6 cellular contexts compared by ENCODE assay signal in genomic region chr16:66899945-66900688, GRCh38. TPM values are rescaled to one million over a fixed set of nuclear protein-coding genes. Genes with fewer than 3 reads are reported as not detected.
DNase-seq lines count a peak whose midpoint lies in the region; ATAC-seq and TF ChIP-seq lines count a peak whose summit lies in the region.

No MANE protein-coding gene starts in this region.

- H3K4me2 ChIP-seq in BLaER1 = peak overlapping the region; percentile 43
- no peak overlapping the region for H3K4me2 ChIP-seq in PC-3 (ENCODE audit: low read length)
- H3K4me2 ChIP-seq in H9 (ENCODE audit: insufficient read depth, insufficient read length, low read length) = no peak overlapping the region

- TF ChIP-seq CTCF in PC-3 (conservative IDR thresholded peaks at IDR 0.05; ENCODE audit: low read depth, low read length) (no peak), H9 (conservative IDR thresholded peaks at IDR 0.05) (no peak)

- H3K79me1 ChIP-seq in H9 (ENCODE audit: insufficient read depth, low read depth, low read length, poor library complexity, severe bottlenecking) = no peaks in the 10 kb centered on the region

- H3K4me1 ChIP-seq in BLaER1 (peaks cover 72% of the 10 kb centered on the region), PC-3 (ENCODE audit: insufficient read depth, low read length) (peaks cover 4% of the 10 kb centered on the region; the same call in 1 of the 2 replicates), iPS-20b (ENCODE audit: insufficient read depth, low read length) (peaks cover 4% of the 10 kb centered on the region; the same call in 1 of the 2 replicates), H9 (ENCODE audit: insufficient read depth, low read length) (no peaks in the 10 kb centered on the region)

- no peaks in the 10 kb centered on the region for H4K20me1 ChIP-seq in BLaER1
- no peaks in the 10 kb centered on the region for H4K20me1 ChIP-seq in PC-3 (ENCODE audit: low read length)
- peaks cover 4% of the 10 kb centered on the region for H4K20me1 ChIP-seq in H9 (ENCODE audit: control insufficient read depth, insufficient read depth, insufficient read length)

- no peaks in the 10 kb centered on the region for H3K9me3 Mint-ChIP-seq in H9

- H4K91ac ChIP-seq in H9 (ENCODE audit: insufficient read length, low read depth, low read length) = no peak overlapping the region

- H3K9ac ChIP-seq in BLaER1 = peak overlapping the region; percentile 34
- no peak overlapping the region for H3K9ac ChIP-seq in PC-3 (ENCODE audit: low read length)
- H3K9ac ChIP-seq in iPS-20b (ENCODE audit: low read depth, low read length) = peak overlapping the region; percentile 30; the same call in 1 of the 2 replicates
- H3K9ac ChIP-seq in H9 (ENCODE audit: extremely low read depth, insufficient read length, low read length) = no peak overlapping the region

- H3K36me3 ChIP-seq in BLaER1 (no peaks in the 10 kb centered on the region), PC-3 (ENCODE audit: low read depth, low read length) (no peaks in the 10 kb centered on the region), iPS-20b (ENCODE audit: insufficient read depth, low read depth, low read length) (no peaks in the 10 kb centered on the region)

- H3K56ac ChIP-seq in H9 (ENCODE audit: insufficient read length, low read depth, low read length) = no peak overlapping the region

- H2BK120ac ChIP-seq in H9 (ENCODE audit: low read depth, low read length, poor library complexity, severe bottlenecking) = no peak overlapping the region

- no peak overlapping the region for H2BK20ac ChIP-seq in H9 (ENCODE audit: low read depth, low read length, poor library complexity, severe bottlenecking)

- POLR2A ChIA-PET in PC-3 (lab: Charles Lee; ENCODE audit: unreplicated experiment) = no interaction called here

- H2BK12ac ChIP-seq in H9 (ENCODE audit: insufficient read length, low read depth, low read length) = no peak overlapping the region

- H2BK5ac ChIP-seq in H9 (ENCODE audit: insufficient read length, low read length) = no peak overlapping the region

- no peak overlapping the region for H3K4me3 Mint-ChIP-seq in H9

- H3K79me2 ChIP-seq in PC-3 (ENCODE audit: low read length) (no peaks in the 10 kb centered on the region), H9 (ENCODE audit: insufficient read depth, low read length) (no peaks in the 10 kb centered on the region)

- H3T11ph ChIP-seq in H9 (ENCODE audit: low read length) = no peak overlapping the region

- H4K8ac ChIP-seq in H9 (replicated peaks; ENCODE audit: insufficient read length, low read depth, low read length) = no peak overlapping the region

- H3K18ac ChIP-seq in H9 (ENCODE audit: insufficient read length, low read depth, low read length) = no peak overlapping the region

- CTCF ChIA-PET in PC-3 (lab: Charles Lee) = no interaction called here

- no peak overlapping the region for H3K4ac ChIP-seq in H9 (ENCODE audit: low read depth, low read length)

- no peak overlapping the region for H4K5ac ChIP-seq in H9 (ENCODE audit: insufficient read length, low read depth, low read length)

- H3K36me3 Mint-ChIP-seq in H9 (ENCODE audit: insufficient read depth in 1 of 3, low read depth in 3 of 3) = no peaks in the 10 kb centered on the region

- H3K9me3 ChIP-seq in BLaER1 (no peaks in the 10 kb centered on the region), PC-3 (ENCODE audit: low read length) (no peaks in the 10 kb centered on the region), iPS-20b (ENCODE audit: insufficient read depth, low read depth, low read length) (no peaks in the 10 kb centered on the region), H9 (ENCODE audit: control insufficient read depth, low read depth, low read length) (no peaks in the 10 kb centered on the region)

- H2AFZ ChIP-seq in PC-3 (ENCODE audit: low read length) (no peak overlapping the region), H9 (ENCODE audit: low read length) (no peak overlapping the region)

- H3K23me2 ChIP-seq in H9 (ENCODE audit: insufficient read length, low read depth, low read length, poor library complexity, severe bottlenecking) = no peaks in the 10 kb centered on the region

- H3K4me1 Mint-ChIP-seq in H9 = peaks cover 12 to 14% of the 10 kb centered on the region in 2 experiments

- H3K9me2 ChIP-seq in PC-3 (replicated peaks; ENCODE audit: low read length) = no peaks in the 10 kb centered on the region

- intact Hi-C loops in PC-3 (cut with micrococcal nuclease) = no loop called here

- H3K4me3 ChIP-seq in BLaER1 = no peak overlapping the region
- H3K4me3 ChIP-seq in PC-3 (ENCODE audit: low read length) = no peak overlapping the region
- no peak overlapping the region for H3K4me3 ChIP-seq in iPS-20b (ENCODE audit: low read length)

- 0 out of 2 replicates have a peak, but pooled peaks have one; percentile 13 for ATAC-seq in PC-3
- no peak for ATAC-seq in GM19395 (IDR thresholded peaks at IDR 0.05; ENCODE audit: unreplicated experiment)

- peaks cover 7% of the 10 kb centered on the region for H3K27me3 Mint-ChIP-seq in H9 (ENCODE audit: low read depth)

- no peak overlapping the region for H3K23ac ChIP-seq in H9 (ENCODE audit: insufficient read length, low read depth, low read length)

- DNase-seq in PC-3 (peak; percentile 21), H9 (no peak), middle frontal gyrus (ENCODE audit: extremely low spot score, low spot score) (no peak)

- peak overlapping the region; percentile 50 for H3K27ac ChIP-seq in BLaER1
- H3K27ac ChIP-seq in PC-3 (ENCODE audit: low read length) = no peak overlapping the region
- no peak overlapping the region for H3K27ac ChIP-seq in iPS-20b (ENCODE audit: low read length)
- no peak overlapping the region for H3K27ac ChIP-seq in H9 (ENCODE audit: insufficient read length, low read depth, low read length)

- no peak overlapping the region for H2AK5ac ChIP-seq in H9 (ENCODE audit: insufficient read length, low read length)

- no peak overlapping the region for H3K27ac Mint-ChIP-seq in H9

- WGBS in H9 (ENCODE audit: extremely low coverage, insufficient read length, low lambda C conversion rate) = no CpG with 5 or more reads among the region's 9 CpGs

- H3F3A ChIP-seq in PC-3 (ENCODE audit: low read length, unreplicated experiment) = no peaks in the 10 kb centered on the region

- no peak overlapping the region for H2BK15ac ChIP-seq in H9 (ENCODE audit: low read depth, low read length)

- H3K27me3 ChIP-seq in BLaER1 = no peaks in the 10 kb centered on the region
- no peaks in the 10 kb centered on the region for H3K27me3 ChIP-seq in PC-3 (ENCODE audit: low read length)
- no peaks in the 10 kb centered on the region for H3K27me3 ChIP-seq in iPS-20b (ENCODE audit: insufficient read depth, low read length)
- no peaks in the 10 kb centered on the region for H3K27me3 ChIP-seq in H9 (ENCODE audit: insufficient read depth, low read length)

- H3K14ac ChIP-seq in H9 (ENCODE audit: insufficient read depth, low read length) = no peak overlapping the region

- no TSS peak for BruUV-seq in PC-3 (replicated peaks; lab: Mats Ljungman, UMichigan)

RNA-seq across cellular contexts. Expression of gene CDH16, which starts 18.6 kb away (rescaled TPM):
- total RNA-seq in PC-3 (2014; rRNA removed) = not detected in 2 replicates
- total RNA-seq in H9 (2021) = not detected in 2 replicates

RNA-seq across cellular contexts. Expression of gene PDP2, which starts 19.8 kb away (rescaled TPM):
- 2.8 and 12.7 TPM in 2 replicates for total RNA-seq in PC-3 (2014; rRNA removed)
- 22.0 and 23.1 TPM in 2 replicates for total RNA-seq in H9 (2021)

RNA-seq across cellular contexts. Expression of gene RRAD, which starts 25.2 kb away (rescaled TPM):
- total RNA-seq in PC-3 (2014; rRNA removed) = 1.2 and 2.8 TPM in 2 replicates
- 0.44 and 0.72 TPM in 2 replicates for total RNA-seq in H9 (2021)

RNA-seq across cellular contexts. Expression of gene CIAO2B, which starts 34.1 kb away (rescaled TPM):
- total RNA-seq in PC-3 (2014; rRNA removed) (147 and 172 TPM in 2 replicates), H9 (2021) (83.0 and 85.7 TPM in 2 replicates)

RNA-seq across cellular contexts. Expression of gene CES2, which starts 35.2 kb away (rescaled TPM):
- 15.3 and 15.8 TPM in 2 replicates for total RNA-seq in PC-3 (2014; rRNA removed)
- 25.8 and 28.2 TPM in 2 replicates for total RNA-seq in H9 (2021)

Comparison
In these comparisons a context has a peak if more than half of its experiments do, and no peak if none do; other contexts are left out.
1. H3K9ac ChIP-seq: peak in BLaER1 (single experiment) and iPS-20b (single experiment); none in PC-3 (single experiment) and H9 (single experiment).